In genomic region chr10:97336942-97337719, GRCh38 we compare ENCODE assay signal across 9 cellular contexts. TPM values are rescaled to one million over a fixed set of nuclear protein-coding genes. Genes with fewer than 3 reads are reported as not detected.
A peak's percentile ranks its signal among the peaks of the same experiment; 100 is the strongest.
DNase-seq lines count a peak whose midpoint lies in the region; ATAC-seq and TF ChIP-seq lines count a peak whose summit lies in the region.
"Had no signal": no experiment of that assay in that cellular context is flagged by ENCODE, and none has a peak within 500 bp of the region (broad histone marks: within the 10 kb centered on the region; RNA-seq: fewer than 3 reads in every experiment).

No MANE protein-coding gene starts in this region.

- peaks cover 28% of the 10 kb centered on the region for H3K4me1 Mint-ChIP-seq in CD4-positive, alpha-beta T cell (ENCODE audit: low read depth)
- H3K4me1 Mint-ChIP-seq in nephron = peaks cover 35% of the 10 kb centered on the region

- H3K9me3 Mint-ChIP-seq in CD4-positive, alpha-beta T cell = no peaks in the 10 kb centered on the region
- H3K9me3 Mint-ChIP-seq in nephron = no peaks in the 10 kb centered on the region

- peaks cover 4% of the 10 kb centered on the region for H3K4me1 ChIP-seq in colonic mucosa

- H3K36me3 Mint-ChIP-seq in CD4-positive, alpha-beta T cell (ENCODE audit: low read depth) = peaks cover 18% of the 10 kb centered on the region
- no peaks in the 10 kb centered on the region for H3K36me3 Mint-ChIP-seq in nephron (ENCODE audit: low read depth)

- CTCF ChIA-PET in CD4-positive, alpha-beta T cell (lab: Charles Lee) = no interaction called here

- H3K27me3 Mint-ChIP-seq in CD4-positive, alpha-beta T cell = peaks cover 3% of the 10 kb centered on the region
- peaks cover 58% of the 10 kb centered on the region for H3K27me3 Mint-ChIP-seq in nephron (ENCODE audit: low read depth)

- TF ChIP-seq CTCF in CD4-positive, alpha-beta T cell (IDR thresholded peaks at IDR 0.05) = no peak
- TF ChIP-seq CTCF in colonic mucosa (IDR thresholded peaks at IDR 0.05) (no peak), nephron (IDR thresholded peaks at IDR 0.05; ENCODE audit: unreplicated experiment in 3 of 3) (no peak), GM20000 (IDR thresholded peaks at IDR 0.05; ENCODE audit: extremely low read depth, missing control alignments) (no peak)

- no peak overlapping the region for H3K4me3 ChIP-seq in colonic mucosa

- no peaks in the 10 kb centered on the region for H3K27me3 ChIP-seq in CD4-positive, alpha-beta T cell (ENCODE audit: control insufficient read depth, insufficient read depth, low read length)
- no peaks in the 10 kb centered on the region for H3K27me3 ChIP-seq in colonic mucosa

- intact Hi-C loops in CD4-positive, alpha-beta T cell (cut with DNase I, micrococcal nuclease) = loop anchor here in 1 of 2 experiments (5.0 kb wide), 3 partner anchors 160 to 505 kb away; partner anchors contain the start of genes LCOR, MMS19 and UBTD1
- intact Hi-C loops in colonic mucosa (cut with DNase I) = no loop called here

- ATAC-seq in CD4-positive, alpha-beta T cell (ENCODE audit: poor library complexity) = no peak
- ATAC-seq in GM18873 (IDR thresholded peaks at IDR 0.05; ENCODE audit: low FRiP score, unreplicated experiment) = no peak

- no peaks in the 10 kb centered on the region for H3K9me3 ChIP-seq in CD4-positive, alpha-beta T cell (ENCODE audit: control insufficient read depth, low read length)
- no peaks in the 10 kb centered on the region for H3K9me3 ChIP-seq in colonic mucosa

- H3K4me3 Mint-ChIP-seq in CD4-positive, alpha-beta T cell = peak overlapping the region; percentile 91
- H3K4me3 Mint-ChIP-seq in nephron = peak overlapping the region; percentile 66 to 85 (median 82)

- H3K36me3 ChIP-seq in colonic mucosa = no peaks in the 10 kb centered on the region

- peak overlapping the region; percentile 89 for H3K27ac Mint-ChIP-seq in CD4-positive, alpha-beta T cell
- H3K27ac Mint-ChIP-seq in nephron = peak overlapping the region; percentile 6 to 86 (median 83)

- peak overlapping the region in 1 of 2 donors; percentile 57 for H3K9ac ChIP-seq in colonic mucosa (ENCODE audit: low read depth in 2 of 2, low read length in 2 of 2)

- DNase-seq in CD4-positive, alpha-beta T cell = no peak
- DNase-seq in NCI-H1048 (lab: John Stamatoyannopoulos, UW) = peak; percentile 64
- DNase-seq in colonic mucosa = peak; percentile 79
- no peak for DNase-seq in NCI-H2227 treated with DMSO at 0.1 percent for 48 hours (lab: John Stamatoyannopoulos, UW)
- DNase-seq in GF-D8 (lab: John Stamatoyannopoulos, UW) = no peak
- no peak for DNase-seq in GM20000 (ENCODE audit: low spot score)
- DNase-seq: aorta had no signal

- H3K27ac ChIP-seq in CD4-positive, alpha-beta T cell (ENCODE audit: low read depth, low read length) = no peak overlapping the region
- no peak overlapping the region for H3K27ac ChIP-seq in colonic mucosa

- POLR2A ChIA-PET in CD4-positive, alpha-beta T cell (lab: Charles Lee) = interaction anchor here (1.5 kb wide), 1 partner anchor 18 kb away, joined by 6 read pairs; the partner anchor contains the start of gene FRAT1

RNA-seq across cellular contexts. Expression of gene FRAT2, which starts 2.6 kb away (rescaled TPM):
- 10 to 100 TPM; 27.0 to 27.6 TPM for total RNA-seq in CD4-positive, alpha-beta T cell
- total RNA-seq in colonic mucosa = 10 to 100 TPM; 34.3 to 53.1 TPM

RNA-seq across cellular contexts. Expression of gene FRAT1, which starts 18.1 kb away (rescaled TPM):
- total RNA-seq in CD4-positive, alpha-beta T cell = 10 to 100 TPM; 45.2 to 45.5 TPM
- 1 to 10 TPM; 5.0 to 6.1 TPM for total RNA-seq in colonic mucosa

RNA-seq across cellular contexts. Expression of gene ARHGAP19, which starts 44.7 kb away (rescaled TPM):
- total RNA-seq in CD4-positive, alpha-beta T cell = 1 to 10 TPM; 6.9 to 8.8 TPM
- total RNA-seq in colonic mucosa = 1 to 10 TPM; 8.0 to 9.8 TPM

Comparison
In these comparisons a context has a peak if more than half of its experiments do, and no peak if none do; other contexts are left out.
1. DNase-seq: peak in NCI-H1048 (single experiment) and colonic mucosa (single experiment); none in CD4-positive, alpha-beta T cell (0 of 10), NCI-H2227 treated with DMSO at 0.1 percent for 48 hours (single experiment), GF-D8 (single experiment) and GM20000 (single experiment).
2. RNA of gene FRAT1, which starts 18.1 kb away (total RNA-seq): 45.2 to 45.5 TPM in CD4-positive, alpha-beta T cell; 5.0 to 6.1 TPM in colonic mucosa; every median in the first group is over 4 times any median in the second.